9 cellular contexts compared by ENCODE assay signal in genomic region chr5:53030828-53031425, GRCh38. TPM values are rescaled to one million over a fixed set of nuclear protein-coding genes. Genes with fewer than 3 reads are reported as not detected.
DNase-seq lines count a peak whose midpoint lies in the region; ATAC-seq and TF ChIP-seq lines count a peak whose summit lies in the region.
"Had no signal": no experiment of that assay in that cellular context is flagged by ENCODE, and none has a peak within 500 bp of the region (broad histone marks: within the 10 kb centered on the region; RNA-seq: fewer than 3 reads in every experiment).

No MANE protein-coding gene starts in this region.

- H2AFZ ChIP-seq in mesenchymal stem cell (ENCODE audit: low read depth, low read length), result no peak overlapping the region

- no peaks in the 10 kb centered on the region for H3K27me3 ChIP-seq in AG04450 (ENCODE audit: control insufficient read depth, insufficient read depth, low read length)
- H3K27me3 ChIP-seq in mesenchymal stem cell (ENCODE audit: control insufficient read depth in 1 of 2, insufficient read depth in 1 of 2, low read length in 2 of 2), result no peaks in the 10 kb centered on the region

- WGBS in mesenchymal stem cell, result 64% methylated on average over 2 of the region's 2 CpGs

- no peak overlapping the region for H3K14ac ChIP-seq in mesenchymal stem cell (ENCODE audit: low read length in 2 of 2)

- H3K9me3 Mint-ChIP-seq in activated naive CD8-positive, alpha-beta T cell treated with anti-CD3 and anti-CD28 coated beads, Interleukin-2, amount 50 U/mL, for 24 hours, result no peaks in the 10 kb centered on the region
- no peaks in the 10 kb centered on the region for H3K9me3 Mint-ChIP-seq in glutamatergic neuron (ENCODE audit: unreplicated experiment)

- no peaks in the 10 kb centered on the region for H3K27me3 Mint-ChIP-seq in activated naive CD8-positive, alpha-beta T cell treated with anti-CD3 and anti-CD28 coated beads, Interleukin-2, amount 50 U/mL, for 24 hours
- H3K27me3 Mint-ChIP-seq in glutamatergic neuron (ENCODE audit: unreplicated experiment), result no peaks in the 10 kb centered on the region

- H4K91ac ChIP-seq in mesenchymal stem cell (ENCODE audit: low read length), result peak overlapping the region; percentile 87

- H4K8ac ChIP-seq in mesenchymal stem cell (ENCODE audit: low read length), result peak overlapping the region; percentile 82

- TF ChIP-seq CTCF in AG04450 (IDR thresholded peaks at IDR 0.05; ENCODE audit: low read depth, low read length) (no peak), glutamatergic neuron (IDR thresholded peaks at IDR 0.05; ENCODE audit: partially characterized antibody, unreplicated experiment) (no peak)

- H3K36me3 Mint-ChIP-seq in activated naive CD8-positive, alpha-beta T cell treated with anti-CD3 and anti-CD28 coated beads, Interleukin-2, amount 50 U/mL, for 24 hours (ENCODE audit: low read depth), result no peaks in the 10 kb centered on the region
- H3K36me3 Mint-ChIP-seq in glutamatergic neuron (ENCODE audit: unreplicated experiment), result no peaks in the 10 kb centered on the region

- POLR2A ChIA-PET in AG04450 (lab: Yijun Ruan, JAX), result no interaction called here

- CTCF ChIA-PET in AG04450 (lab: Charles Lee), result interaction anchor here (1.0 to 3.5 kb wide), 4 partner anchors 25 to 82 kb away, joined by 3 to 14 read pairs (median 4); no protein-coding TSS in a partner anchor

- peaks cover 6% of the 10 kb centered on the region for H3K4me1 ChIP-seq in mesenchymal stem cell (ENCODE audit: control insufficient read depth, insufficient read depth, low read depth, low read length)

- H3K27ac ChIP-seq in AG04450 (ENCODE audit: low read depth, low read length) (peak overlapping the region; percentile 89), mesenchymal stem cell (ENCODE audit: low read length, poor library complexity, severe bottlenecking) (peak overlapping the region; percentile 11)

- peak overlapping the region; percentile 80 for H3K27ac Mint-ChIP-seq in activated naive CD8-positive, alpha-beta T cell treated with anti-CD3 and anti-CD28 coated beads, Interleukin-2, amount 50 U/mL, for 24 hours
- no peak overlapping the region for H3K27ac Mint-ChIP-seq in glutamatergic neuron (ENCODE audit: unreplicated experiment)

- H3K79me1 ChIP-seq in mesenchymal stem cell (replicated peaks; ENCODE audit: low read length, poor library complexity, severe bottlenecking), result peaks cover 3% of the 10 kb centered on the region

- H3K4me2 ChIP-seq in mesenchymal stem cell (ENCODE audit: low read length, poor library complexity, severe bottlenecking), result no peak overlapping the region

- no peak overlapping the region for H2AK5ac ChIP-seq in mesenchymal stem cell (ENCODE audit: low read length, severe bottlenecking)

- peaks cover 0 to 3% of the 10 kb centered on the region in 2 experiments for H3K36me3 ChIP-seq in mesenchymal stem cell (ENCODE audit: control insufficient read depth in 1 of 2, insufficient read depth in 2 of 2, low read depth in 1 of 2, low read length in 2 of 2)

- peaks cover 35% of the 10 kb centered on the region for H3K4me1 Mint-ChIP-seq in activated naive CD8-positive, alpha-beta T cell treated with anti-CD3 and anti-CD28 coated beads, Interleukin-2, amount 50 U/mL, for 24 hours
- H3K4me1 Mint-ChIP-seq in glutamatergic neuron (ENCODE audit: low read depth, unreplicated experiment), result no peaks in the 10 kb centered on the region

- H3K4ac ChIP-seq in mesenchymal stem cell (ENCODE audit: low read depth in 1 of 2, low read length in 2 of 2), result peak overlapping the region in 1 of 2 experiments; percentile 98

- no peak overlapping the region for H3K4me3 Mint-ChIP-seq in activated naive CD8-positive, alpha-beta T cell treated with anti-CD3 and anti-CD28 coated beads, Interleukin-2, amount 50 U/mL, for 24 hours
- no peak overlapping the region for H3K4me3 Mint-ChIP-seq in glutamatergic neuron (ENCODE audit: unreplicated experiment)

- no peak overlapping the region for H3K23ac ChIP-seq in mesenchymal stem cell (ENCODE audit: low read length in 2 of 2)

- H2BK5ac ChIP-seq in mesenchymal stem cell (ENCODE audit: low read depth, low read length, poor library complexity, severe bottlenecking), result no peak overlapping the region

- no peak overlapping the region for H2BK15ac ChIP-seq in mesenchymal stem cell (ENCODE audit: low read depth, poor library complexity, severe bottlenecking)

- peak overlapping the region; percentile 96 to 99 for H2BK12ac ChIP-seq in mesenchymal stem cell (ENCODE audit: low read length in 2 of 2)

- no peak for ATAC-seq in activated naive CD8-positive, alpha-beta T cell treated with anti-CD3 and anti-CD28 coated beads, Interleukin-2, amount 50 U/mL, for 24 hours
- ATAC-seq in HG02759 (IDR thresholded peaks at IDR 0.05; ENCODE audit: unreplicated experiment), result no peak

- peak overlapping the region; percentile 91 for H2BK120ac ChIP-seq in mesenchymal stem cell (ENCODE audit: low read depth, low read length)

- no peak overlapping the region for H3K4me3 ChIP-seq in AG04450 (ENCODE audit: low read depth, low read length)
- H3K4me3 ChIP-seq in mesenchymal stem cell (ENCODE audit: insufficient read depth in 1 of 2, low read depth in 1 of 2, low read length in 2 of 2), result no peak overlapping the region

- H3K9me3 ChIP-seq in AG04450 (ENCODE audit: control insufficient read depth, insufficient read depth, low read length), result no peaks in the 10 kb centered on the region
- no peaks in the 10 kb centered on the region for H3K9me3 ChIP-seq in mesenchymal stem cell (ENCODE audit: control insufficient read depth, low read length)

- H3K18ac ChIP-seq in mesenchymal stem cell (ENCODE audit: low read depth in 1 of 2, low read length in 2 of 2), result peak overlapping the region; percentile 81 to 97

- peak overlapping the region; percentile 67 for H3K9ac ChIP-seq in mesenchymal stem cell (ENCODE audit: low read length)

- DNase-seq in AG04450 (ENCODE audit: low read depth, low spot score) (no peak), HT-29 (ENCODE audit: low spot score) (peak; percentile 35), mesenchymal stem cell (no peak), mesenteric fat pad (ENCODE audit: low spot score) (no peak), glutamatergic neuron (no peak), NCI-H2171 (lab: John Stamatoyannopoulos, UW) (no peak)
- no peak for DNase-seq in activated naive CD8-positive, alpha-beta T cell treated with anti-CD3 and anti-CD28 coated beads, Interleukin-2, amount 50 U/mL, for 24 hours
- DNase-seq: NCI-H1436 treated with DMSO at 0.1 percent for 48 hours had no signal

RNA-seq across cellular contexts. Expression of gene ITGA2, which starts 41.8 kb away (rescaled TPM):
- 58.2 and 71.9 TPM in 2 replicates for polyA plus RNA-seq in AG04450 (2011; rRNA removed)
- 84.4 and 118 TPM in 2 replicates for polyA minus RNA-seq in AG04450 (2011; rRNA and poly(A)+ RNA removed)
- total RNA-seq in HT-29 (2014; rRNA removed; shearing (Covaris generic)), result 10.6 and 11.6 TPM in 2 replicates
- 24.1 TPM for polyA plus RNA-seq in mesenchymal stem cell (2013, experiment 1 of 2)
- 23.8 TPM for polyA plus RNA-seq in mesenchymal stem cell (2013, experiment 2 of 2)
- total RNA-seq in mesenteric fat pad, result 2.4 TPM
- not detected for total RNA-seq in glutamatergic neuron (ENCODE audit: unreplicated experiment)
